16 cellular contexts compared by ENCODE assay signal in the genomic region with DNA sequence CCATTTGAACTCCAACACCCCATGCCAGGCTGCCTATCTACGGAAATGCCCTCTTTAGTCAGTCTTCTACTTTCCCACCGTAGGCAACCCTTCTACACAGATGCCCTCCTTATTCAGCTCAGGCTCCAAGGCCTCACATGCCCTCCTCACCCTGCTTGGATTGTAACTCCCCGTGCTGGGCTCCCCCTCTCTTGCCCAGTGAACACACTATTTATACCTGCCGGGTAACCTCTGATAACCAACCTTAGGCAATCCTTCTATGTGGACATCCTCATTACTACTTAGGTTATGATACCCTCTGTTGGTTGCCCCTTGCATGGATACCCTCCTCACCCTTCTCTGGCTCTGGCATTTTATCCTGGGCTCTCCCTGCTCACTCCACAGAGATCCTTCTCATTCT. TPM values are rescaled to one million over a fixed set of nuclear protein-coding genes. Genes with fewer than 3 reads are reported as not detected.
DNase-seq lines count a peak whose midpoint lies in the region; ATAC-seq, FAIRE-seq and TF ChIP-seq lines count a peak whose summit lies in the region.
"Had no signal": no experiment of that assay in that cellular context is flagged by ENCODE, and none has a peak within 500 bp of the region (broad histone marks: within the 10 kb centered on the region; RNA-seq: fewer than 3 reads in every experiment).

No MANE protein-coding gene starts in this region.

- peaks cover 12% of the 10 kb centered on the region for H3K36me3 Mint-ChIP-seq in activated CD4-positive, alpha-beta T cell treated with anti-CD3 and anti-CD28 coated beads, Interleukin-2, amount 10 ng/mL, durations not matched to agents 24 days and 14 days (ENCODE audit: low read depth)
- H3K36me3 Mint-ChIP-seq in activated CD4-positive, alpha-beta T cell treated with anti-CD3 and anti-CD28 coated beads for 36 hours (ENCODE audit: low read depth) = peaks cover 11% of the 10 kb centered on the region

- H3K4me1 Mint-ChIP-seq in activated CD4-positive, alpha-beta T cell treated with anti-CD3 and anti-CD28 coated beads, Interleukin-2, amount 10 ng/mL, durations not matched to agents 24 days and 14 days = peaks cover 30% of the 10 kb centered on the region
- H3K4me1 Mint-ChIP-seq in activated CD4-positive, alpha-beta T cell treated with anti-CD3 and anti-CD28 coated beads for 36 hours = peaks cover 34% of the 10 kb centered on the region

- intact Hi-C loops in activated CD4-positive, alpha-beta T cell treated with anti-CD3 and anti-CD28 coated beads, Interleukin-2, amount 10 ng/mL, durations not matched to agents 24 days and 14 days (cut with micrococcal nuclease) = no loop called here
- intact Hi-C loops in activated CD4-positive, alpha-beta T cell treated with anti-CD3 and anti-CD28 coated beads for 36 hours (cut with DNase I, micrococcal nuclease) = no loop called here
- intact Hi-C loops in Panc1 (cut with micrococcal nuclease; ENCODE audit: unreplicated experiment) = no loop called here
- intact Hi-C loops in left ventricle myocardium superior (cut with micrococcal nuclease) = loop anchor here (10.0 kb wide), 1 partner anchor 211 kb away; no protein-coding TSS in a partner anchor
- intact Hi-C loops in psoas muscle (cut with DNase I) = loop anchor here (5.0 to 10.0 kb wide), 2 partner anchors 49 to 221 kb away; a partner anchor contains a TSS
- intact Hi-C loops in kidney (cut with DNase I) = no loop called here

- BruUV-seq in Panc1 (replicated peaks; lab: Mats Ljungman, UMichigan) = no TSS peak

- WGBS in psoas muscle, 3 donors = 55 to 59% (median 56%) methylated on average over 4 of the region's 4 CpGs

- no peak overlapping the region for H3K9ac ChIP-seq in kidney (ENCODE audit: low read length in 2 of 2)

- FAIRE-seq in kidney (lab: Jason Lieb, UNC) = no peak

- CTCF ChIA-PET in activated CD4-positive, alpha-beta T cell treated with anti-CD3 and anti-CD28 coated beads for 36 hours (lab: Charles Lee) = no interaction called here
- CTCF ChIA-PET in Panc1 (lab: Charles Lee) = no interaction called here

- TF ChIP-seq CTCF in Panc1 (IDR thresholded peaks at IDR 0.05) (no peak), psoas muscle (IDR thresholded peaks at IDR 0.05) (no peak), kidney (IDR thresholded peaks at IDR 0.05; ENCODE audit: borderline replicate concordance, extremely low read depth, insufficient read depth) (no peak)

- H3K27ac Mint-ChIP-seq in activated CD4-positive, alpha-beta T cell treated with anti-CD3 and anti-CD28 coated beads, Interleukin-2, amount 10 ng/mL, durations not matched to agents 24 days and 14 days = peak overlapping the region; percentile 20
- H3K27ac Mint-ChIP-seq in activated CD4-positive, alpha-beta T cell treated with anti-CD3 and anti-CD28 coated beads for 36 hours = no peak overlapping the region

- H3K27ac ChIP-seq in Panc1 (ENCODE audit: low read length) (no peak overlapping the region), psoas muscle (peak overlapping the region; percentile 85), kidney (ENCODE audit: low read depth in 2 of 2, low read length in 2 of 2) (no peak overlapping the region)
- H3K27ac ChIP-seq: 22Rv1, RWPE1 had no signal

- H3K4me3 ChIP-seq in Panc1 (ENCODE audit: low read depth in 2 of 2, low read length in 2 of 2) = no peak overlapping the region
- no peak overlapping the region for H3K4me3 ChIP-seq in psoas muscle
- no peak overlapping the region for H3K4me3 ChIP-seq in kidney (ENCODE audit: low read length in 2 of 2)

- no peaks in the 10 kb centered on the region for H3K27me3 Mint-ChIP-seq in activated CD4-positive, alpha-beta T cell treated with anti-CD3 and anti-CD28 coated beads, Interleukin-2, amount 10 ng/mL, durations not matched to agents 24 days and 14 days
- H3K27me3 Mint-ChIP-seq in activated CD4-positive, alpha-beta T cell treated with anti-CD3 and anti-CD28 coated beads for 36 hours = no peaks in the 10 kb centered on the region

- POLR2A ChIA-PET in activated CD4-positive, alpha-beta T cell treated with anti-CD3 and anti-CD28 coated beads for 36 hours (lab: Charles Lee) = no interaction called here
- POLR2A ChIA-PET in Panc1 (lab: Charles Lee) = no interaction called here

- ATAC-seq in activated CD4-positive, alpha-beta T cell treated with anti-CD3 and anti-CD28 coated beads for 36 hours = no peak
- ATAC-seq in Panc1 (peak; percentile 25; the same call in 1 of the 2 replicates), left ventricle myocardium superior (peak; percentile 77), psoas muscle (peak; percentile 43 to 76 (median 62)), HG03571 (IDR thresholded peaks at IDR 0.05; ENCODE audit: unreplicated experiment) (no peak), GM18907 (IDR thresholded peaks at IDR 0.05; ENCODE audit: unreplicated experiment) (no peak)

- no peaks in the 10 kb centered on the region for H3K27me3 ChIP-seq in Panc1 (ENCODE audit: control insufficient read depth, insufficient read depth, low read length)
- H3K27me3 ChIP-seq in psoas muscle (ENCODE audit: insufficient read depth in 3 of 3, low read length in 2 of 3) = no peaks in the 10 kb centered on the region

- H3K4me1 ChIP-seq in Panc1 (ENCODE audit: control insufficient read depth, insufficient read depth, low read length) (peaks cover 45% of the 10 kb centered on the region), psoas muscle (peaks cover 69% of the 10 kb centered on the region), kidney (ENCODE audit: control insufficient read depth in 1 of 2, insufficient read depth in 1 of 2, low read depth in 1 of 2, low read length in 2 of 2) (peaks cover 16 to 18% of the 10 kb centered on the region in 2 donors)

- no peak for DNase-seq in activated CD4-positive, alpha-beta T cell treated with anti-CD3 and anti-CD28 coated beads, Interleukin-2, amount 10 ng/mL, durations not matched to agents 24 days and 14 days
- DNase-seq in activated CD4-positive, alpha-beta T cell treated with anti-CD3 and anti-CD28 coated beads for 36 hours = no peak
- DNase-seq in Panc1 (ENCODE audit: low read depth, low spot score) (no peak), left ventricle myocardium superior (peak; percentile 36), psoas muscle (no peak), kidney (no peak)
- DNase-seq: HCEC 1CT; NCI-H1436 treated with DMSO at 0.1 percent for 48 hours; NCI-H2227 treated with DMSO at 0.1 percent for 48 hours; NCI-H526; NK-92 treated with Interleukin-12 subunit alpha and Interleukin-12 subunit beta, amount 100 ng/mL, for 24 hours; OCI-M1 had no signal

- H3K9me3 Mint-ChIP-seq in activated CD4-positive, alpha-beta T cell treated with anti-CD3 and anti-CD28 coated beads, Interleukin-2, amount 10 ng/mL, durations not matched to agents 24 days and 14 days = no peaks in the 10 kb centered on the region
- H3K9me3 Mint-ChIP-seq in activated CD4-positive, alpha-beta T cell treated with anti-CD3 and anti-CD28 coated beads for 36 hours (ENCODE audit: low read depth) = no peaks in the 10 kb centered on the region

- H3K36me3 ChIP-seq in Panc1 (ENCODE audit: control insufficient read depth, insufficient read depth, low read length) (no peaks in the 10 kb centered on the region; the same call in 1 of the 2 replicates), psoas muscle (ENCODE audit: insufficient read depth in 1 of 2, low read depth in 1 of 2) (no peaks in the 10 kb centered on the region), kidney (ENCODE audit: control insufficient read depth in 1 of 2, insufficient read depth in 2 of 2, low read length in 2 of 2) (peaks cover 0 to 4% of the 10 kb centered on the region in 2 donors)

- no peak overlapping the region for H3K4me3 Mint-ChIP-seq in activated CD4-positive, alpha-beta T cell treated with anti-CD3 and anti-CD28 coated beads, Interleukin-2, amount 10 ng/mL, durations not matched to agents 24 days and 14 days
- H3K4me3 Mint-ChIP-seq in activated CD4-positive, alpha-beta T cell treated with anti-CD3 and anti-CD28 coated beads for 36 hours = no peak overlapping the region

- H3K9me3 ChIP-seq in Panc1 (ENCODE audit: control insufficient read depth, insufficient read depth, low read depth, low read length) = no peaks in the 10 kb centered on the region
- no peaks in the 10 kb centered on the region for H3K9me3 ChIP-seq in psoas muscle
- H3K9me3 ChIP-seq in kidney (ENCODE audit: control insufficient read depth in 1 of 2, low read length in 2 of 2) = no peaks in the 10 kb centered on the region

- in situ Hi-C loops in Panc1 (cut with HindIII; ENCODE audit: low pct_unique_long_range_greater_than_20kb, low sequenced_read_pairs) = no loop called here

RNA-seq across cellular contexts. Expression of a gene that starts 50.3 kb away (rescaled TPM):
- 46.3 and 54.6 TPM in 2 replicates for total RNA-seq in activated CD4-positive, alpha-beta T cell treated with anti-CD3 and anti-CD28 coated beads, Interleukin-2, amount 10 ng/mL, durations not matched to agents 24 days and 14 days
- 10 to 100 TPM; 29.6 to 37.9 TPM for total RNA-seq in activated CD4-positive, alpha-beta T cell treated with anti-CD3 and anti-CD28 coated beads for 36 hours
- total RNA-seq in Panc1 (2021; ENCODE audit: unreplicated experiment) = 57.0 TPM
- polyA plus RNA-seq in Panc1 (2012; ENCODE audit: insufficient read length) = 6.0 TPM
- total RNA-seq in left ventricle myocardium superior = 14.3 TPM
- 10 to 100 TPM; 18.8 to 27.9 (median 22.4) TPM for total RNA-seq in psoas muscle
- 1 to 10 TPM; 1.6 to 5.9 (median 2.0) TPM for polyA plus RNA-seq in psoas muscle
- 83.7 TPM for total RNA-seq in kidney
- polyA plus RNA-seq in kidney (ENCODE audit: insufficient read depth, low read depth, low replicate concordance) = 1.9 TPM

Comparison
In these comparisons a context has a peak if more than half of its experiments do, and no peak if none do; other contexts are left out.
1. ATAC-seq: peak in Panc1 (single experiment), left ventricle myocardium superior (single experiment) and psoas muscle (4 of 4); none in activated CD4-positive, alpha-beta T cell treated with anti-CD3 and anti-CD28 coated beads for 36 hours (single experiment), HG03571 (single experiment) and GM18907 (single experiment).
2. intact Hi-C loops: an anchor here in left ventricle myocardium superior (10.0 kb wide) and psoas muscle (5.0 to 10.0 kb wide); none called in activated CD4-positive, alpha-beta T cell treated with anti-CD3 and anti-CD28 coated beads, Interleukin-2, amount 10 ng/mL, durations not matched to agents 24 days and 14 days, activated CD4-positive, alpha-beta T cell treated with anti-CD3 and anti-CD28 coated beads for 36 hours, Panc1 and kidney.